31 cellular contexts compared by ENCODE assay signal in the genomic region with DNA sequence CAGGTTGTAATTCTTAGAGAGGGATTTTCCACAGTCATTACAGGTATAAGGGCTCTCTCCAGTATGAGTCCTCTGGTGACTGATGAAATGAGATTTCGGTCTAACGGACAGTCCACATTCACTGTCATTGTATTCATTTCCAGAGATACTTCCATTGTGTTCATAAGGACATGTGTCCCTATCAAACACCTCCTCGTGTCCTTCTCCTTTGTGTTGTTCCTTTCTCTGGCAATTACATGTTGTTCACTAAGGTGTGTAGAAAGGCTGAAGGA. TPM values are rescaled to one million over a fixed set of nuclear protein-coding genes. Genes with fewer than 3 reads are reported as not detected.
"Had no signal": no experiment of that assay in that cellular context is flagged by ENCODE, and none has a peak within 500 bp of the region (broad histone marks: within the 10 kb centered on the region; RNA-seq: fewer than 3 reads in every experiment).

No MANE protein-coding gene starts in this region.

- ATAC-seq: activated naive CD4-positive, alpha-beta T cell treated with anti-CD3 and anti-CD28 coated beads, Interleukin-2, amount 50 U/mL, for 72 hours; activated T-cell treated with anti-CD3 and anti-CD28 coated beads, Interleukin-2, amount 50 U/mL, for 72 hours; effector memory CD8-positive, alpha-beta T cell; gastroesophageal sphincter; heart right ventricle; T-helper 17 cell; WTC11 had no signal

- H3K4me1 Mint-ChIP-seq: activated CD4-positive, alpha-beta memory T cell treated with anti-CD3 and anti-CD28 coated beads, Interleukin-2, amount 10 ng/mL, durations not matched to agents 7 days and 5 days; activated CD4-positive, alpha-beta T cell treated with anti-CD3 and anti-CD28 coated beads, Interleukin-2, amount 10 ng/mL, durations not matched to agents 7 days and 5 days; activated naive CD4-positive, alpha-beta T cell treated with anti-CD3 and anti-CD28 coated beads, Interleukin-2, amount 10 ng/mL, durations not matched to agents 7 days and 5 days; activated naive CD8-positive, alpha-beta T cell treated with anti-CD3 and anti-CD28 coated beads, Interleukin-2, amount 10 ng/mL, durations not matched to agents 7 days and 5 days; brain; central memory CD8-positive, alpha-beta T cell; T-helper 17 cell; WTC11 had no signal

- H3K27me3 Mint-ChIP-seq: activated CD4-positive, alpha-beta memory T cell treated with anti-CD3 and anti-CD28 coated beads, Interleukin-2, amount 10 ng/mL, durations not matched to agents 7 days and 5 days; activated CD4-positive, alpha-beta T cell treated with anti-CD3 and anti-CD28 coated beads, Interleukin-2, amount 10 ng/mL, durations not matched to agents 7 days and 5 days; activated naive CD4-positive, alpha-beta T cell treated with anti-CD3 and anti-CD28 coated beads, Interleukin-2, amount 10 ng/mL, durations not matched to agents 7 days and 5 days; activated naive CD8-positive, alpha-beta T cell treated with anti-CD3 and anti-CD28 coated beads, Interleukin-2, amount 10 ng/mL, durations not matched to agents 7 days and 5 days; activated T-cell treated with anti-CD3 and anti-CD28 coated beads, Interleukin-2, amount 50 U/mL, for 24 hours; brain; central memory CD8-positive, alpha-beta T cell; effector memory CD8-positive, alpha-beta T cell; T-helper 17 cell had no signal

- H3K4me3 ChIP-seq: esophagus squamous epithelium, gastroesophageal sphincter, heart right ventricle had no signal

- H3K27ac Mint-ChIP-seq: activated CD4-positive, alpha-beta memory T cell treated with anti-CD3 and anti-CD28 coated beads, Interleukin-2, amount 10 ng/mL, durations not matched to agents 7 days and 5 days; activated CD4-positive, alpha-beta T cell treated with anti-CD3 and anti-CD28 coated beads, Interleukin-2, amount 10 ng/mL, durations not matched to agents 7 days and 5 days; activated naive CD4-positive, alpha-beta T cell treated with anti-CD3 and anti-CD28 coated beads, Interleukin-2, amount 10 ng/mL, durations not matched to agents 7 days and 5 days; activated naive CD4-positive, alpha-beta T cell treated with anti-CD3 and anti-CD28 coated beads, Interleukin-2, amount 50 U/mL, for 72 hours; activated naive CD8-positive, alpha-beta T cell treated with anti-CD3 and anti-CD28 coated beads, Interleukin-2, amount 10 ng/mL, durations not matched to agents 7 days and 5 days; activated T-cell treated with anti-CD3 and anti-CD28 coated beads, Interleukin-2, amount 50 U/mL, for 24 hours; activated T-cell treated with anti-CD3 and anti-CD28 coated beads, Interleukin-2, amount 50 U/mL, for 72 hours; brain; effector memory CD8-positive, alpha-beta T cell; T-helper 17 cell; WTC11 had no signal

- H3K27ac ChIP-seq: epithelial cell of prostate, esophagus squamous epithelium, gastroesophageal sphincter, heart right ventricle, VCaP had no signal

- H3K27me3 ChIP-seq: esophagus squamous epithelium, gastroesophageal sphincter, heart right ventricle had no signal

- H3K4me1 ChIP-seq: esophagus squamous epithelium, gastroesophageal sphincter, heart right ventricle had no signal

- H3K4me3 Mint-ChIP-seq: activated CD4-positive, alpha-beta memory T cell treated with anti-CD3 and anti-CD28 coated beads, Interleukin-2, amount 10 ng/mL, durations not matched to agents 7 days and 5 days; activated CD4-positive, alpha-beta T cell treated with anti-CD3 and anti-CD28 coated beads, Interleukin-2, amount 10 ng/mL, durations not matched to agents 7 days and 5 days; activated naive CD4-positive, alpha-beta T cell treated with anti-CD3 and anti-CD28 coated beads, Interleukin-2, amount 10 ng/mL, durations not matched to agents 7 days and 5 days; activated naive CD8-positive, alpha-beta T cell treated with anti-CD3 and anti-CD28 coated beads, Interleukin-2, amount 10 ng/mL, durations not matched to agents 7 days and 5 days; activated T-cell treated with anti-CD3 and anti-CD28 coated beads, Interleukin-2, amount 50 U/mL, for 24 hours; activated T-cell treated with anti-CD3 and anti-CD28 coated beads, Interleukin-2, amount 50 U/mL, for 72 hours; brain; central memory CD8-positive, alpha-beta T cell; effector memory CD8-positive, alpha-beta T cell; T-helper 17 cell; WTC11 had no signal

- H3K36me3 ChIP-seq: esophagus squamous epithelium, gastroesophageal sphincter had no signal

- DNase-seq: activated CD4-positive, alpha-beta memory T cell treated with anti-CD3 and anti-CD28 coated beads, Interleukin-2, amount 10 ng/mL, durations not matched to agents 7 days and 5 days; activated CD4-positive, alpha-beta T cell treated with anti-CD3 and anti-CD28 coated beads for 1 hour; activated CD4-positive, alpha-beta T cell treated with anti-CD3 and anti-CD28 coated beads for 4 hours; activated CD4-positive, alpha-beta T cell treated with anti-CD3 and anti-CD28 coated beads, Interleukin-2, amount 10 ng/mL, durations not matched to agents 7 days and 5 days; activated CD4-positive, alpha-beta T cell treated with anti-CD3 and anti-CD28 coated beads, Interleukin-2, amount 50 U/mL, for 4 hours; activated CD8-positive, alpha-beta memory T cell treated with anti-CD3 and anti-CD28 coated beads, Interleukin-2, amount 50 U/mL, for 48 hours; activated gamma-delta T cell; activated naive CD4-positive, alpha-beta T cell; activated naive CD4-positive, alpha-beta T cell treated with anti-CD3 and anti-CD28 coated beads, Interleukin-2, amount 10 ng/mL, durations not matched to agents 7 days and 5 days; activated naive CD8-positive, alpha-beta T cell treated with anti-CD3 and anti-CD28 coated beads, Interleukin-2, amount 10 ng/mL, durations not matched to agents 7 days and 5 days; activated T-cell treated with anti-CD3 and anti-CD28 coated beads for 4 hours; activated T-cell treated with anti-CD3 and anti-CD28 coated beads, Interleukin-2, amount 50 U/mL, for 24 hours; activated T-cell treated with anti-CD3 and anti-CD28 coated beads, Interleukin-2, amount 50 U/mL, for 72 hours; amniotic stem cell; aorta; cortex of kidney; dermis blood vessel endothelial cell; effector CD4-positive, alpha-beta T cell; effector memory CD8-positive, alpha-beta T cell; esophagus squamous epithelium; foreskin melanocyte; heart right ventricle; T-helper 1 cell; T-helper 17 cell had no signal

RNA-seq across cellular contexts. Expression of gene ZNF135, which starts 49.4 kb away (rescaled TPM):
- total RNA-seq: activated CD4-positive, alpha-beta memory T cell treated with anti-CD3 and anti-CD28 coated beads, Interleukin-2, amount 10 ng/mL, durations not matched to agents 7 days and 5 days had no signal
